ENCODE assay signal across 9 cellular contexts in genomic region chr21:42232176-42232825, GRCh38. TPM values are rescaled to one million over a fixed set of nuclear protein-coding genes. Genes with fewer than 3 reads are reported as not detected.
DNase-seq lines count a peak whose midpoint lies in the region; ATAC-seq lines count a peak whose summit lies in the region.
"Had no signal": no experiment of that assay in that cellular context is flagged by ENCODE, and none has a peak within 500 bp of the region (broad histone marks: within the 10 kb centered on the region; RNA-seq: fewer than 3 reads in every experiment).

No MANE protein-coding gene starts in this region.

- peaks cover 90% of the 10 kb centered on the region for H3K4me1 Mint-ChIP-seq in stimulated activated naive CD8-positive, alpha-beta T cell treated with anti-CD3 and anti-CD28 coated beads, Interleukin-15, Interleukin-2, amounts not matched to agents 100 ng/mL and 50 ng/mL, for 24 hours (ENCODE audit: low read depth)
- peaks cover 96% of the 10 kb centered on the region for H3K4me1 Mint-ChIP-seq in activated CD4-positive, alpha-beta memory T cell treated with anti-CD3 and anti-CD28 coated beads, Interleukin-2, amount 10 ng/mL, durations not matched to agents 7 days and 5 days

- H3K4me3 ChIP-seq in mucosa of rectum (ENCODE audit: low read length in 2 of 2): no peak overlapping the region

- H3K27me3 ChIP-seq in mucosa of rectum (ENCODE audit: control insufficient read depth in 2 of 2, insufficient read depth in 2 of 2, low read length in 2 of 2): no peaks in the 10 kb centered on the region

- POLR2A ChIA-PET in activated CD4-positive, alpha-beta memory T cell treated with anti-CD3 and anti-CD28 coated beads, Interleukin-2, amount 10 ng/mL, durations not matched to agents 7 days and 5 days (lab: Charles Lee): interaction anchor here (1.0 to 8.9 kb wide), 8 partner anchors 8 to 85 kb away, joined by 3 to 246 read pairs (median 10); partner anchors contain the start of gene ABCG1

- peak overlapping the region; percentile 88 to 93 for H3K27ac ChIP-seq in mucosa of rectum (ENCODE audit: low read depth in 2 of 2, low read length in 2 of 2)

- H3K36me3 ChIP-seq in mucosa of rectum (ENCODE audit: control insufficient read depth in 2 of 2, insufficient read depth in 2 of 2, low read length in 2 of 2): peaks cover 0 to 2% of the 10 kb centered on the region in 2 donors

- peak overlapping the region in 1 of 2 donors; percentile 80 for H3K9ac ChIP-seq in mucosa of rectum (ENCODE audit: low read depth in 1 of 2, low read length in 2 of 2)

- H3K9me3 ChIP-seq in mucosa of rectum (ENCODE audit: control insufficient read depth in 2 of 2, low read length in 2 of 2): no peaks in the 10 kb centered on the region

- peak overlapping the region; percentile 39 for H3K4me3 Mint-ChIP-seq in stimulated activated naive CD8-positive, alpha-beta T cell treated with anti-CD3 and anti-CD28 coated beads, Interleukin-15, Interleukin-2, amounts not matched to agents 100 ng/mL and 50 ng/mL, for 24 hours
- peak overlapping the region; percentile 10 for H3K4me3 Mint-ChIP-seq in activated CD4-positive, alpha-beta memory T cell treated with anti-CD3 and anti-CD28 coated beads, Interleukin-2, amount 10 ng/mL, durations not matched to agents 7 days and 5 days

- CTCF ChIA-PET in activated CD4-positive, alpha-beta memory T cell treated with anti-CD3 and anti-CD28 coated beads, Interleukin-2, amount 10 ng/mL, durations not matched to agents 7 days and 5 days (lab: Charles Lee): interaction anchor here (0.9 to 3.6 kb wide), 3 partner anchors 12 to 68 kb away, joined by 3 to 44 read pairs (median 21); partner anchors contain the start of gene ABCG1

- DNase-seq in stimulated activated naive CD8-positive, alpha-beta T cell treated with anti-CD3 and anti-CD28 coated beads, Interleukin-15, Interleukin-2, amounts not matched to agents 100 U/mL and 50 U/mL, for 24 hours: no peak
- peak; percentile 41 for DNase-seq in activated CD4-positive, alpha-beta memory T cell treated with anti-CD3 and anti-CD28 coated beads, Interleukin-2, amount 10 ng/mL, durations not matched to agents 7 days and 5 days
- DNase-seq in NOMO-1 (lab: John Stamatoyannopoulos, UW; ENCODE audit: unreplicated experiment in 2 of 2) (no peak), T1000 (lab: John Stamatoyannopoulos, UW) (no peak), NCI-H2029 (lab: John Stamatoyannopoulos, UW) (no peak), HK-2 (ENCODE audit: unreplicated experiment) (no peak)
- DNase-seq: NCI-H187 had no signal

- peak overlapping the region; percentile 85 for H3K27ac Mint-ChIP-seq in stimulated activated naive CD8-positive, alpha-beta T cell treated with anti-CD3 and anti-CD28 coated beads, Interleukin-15, Interleukin-2, amounts not matched to agents 100 ng/mL and 50 ng/mL, for 24 hours
- peak overlapping the region; percentile 94 for H3K27ac Mint-ChIP-seq in activated CD4-positive, alpha-beta memory T cell treated with anti-CD3 and anti-CD28 coated beads, Interleukin-2, amount 10 ng/mL, durations not matched to agents 7 days and 5 days

- no peaks in the 10 kb centered on the region for H3K27me3 Mint-ChIP-seq in stimulated activated naive CD8-positive, alpha-beta T cell treated with anti-CD3 and anti-CD28 coated beads, Interleukin-15, Interleukin-2, amounts not matched to agents 100 ng/mL and 50 ng/mL, for 24 hours
- H3K27me3 Mint-ChIP-seq in activated CD4-positive, alpha-beta memory T cell treated with anti-CD3 and anti-CD28 coated beads, Interleukin-2, amount 10 ng/mL, durations not matched to agents 7 days and 5 days: no peaks in the 10 kb centered on the region

- H3K9me3 Mint-ChIP-seq in stimulated activated naive CD8-positive, alpha-beta T cell treated with anti-CD3 and anti-CD28 coated beads, Interleukin-15, Interleukin-2, amounts not matched to agents 100 ng/mL and 50 ng/mL, for 24 hours: no peaks in the 10 kb centered on the region
- peaks cover 6% of the 10 kb centered on the region for H3K9me3 Mint-ChIP-seq in activated CD4-positive, alpha-beta memory T cell treated with anti-CD3 and anti-CD28 coated beads, Interleukin-2, amount 10 ng/mL, durations not matched to agents 7 days and 5 days

- H3K4me1 ChIP-seq in mucosa of rectum (ENCODE audit: control insufficient read depth in 2 of 2, insufficient read depth in 2 of 2, low read length in 2 of 2): peaks cover 58 to 75% of the 10 kb centered on the region in 2 donors

- no peak for ATAC-seq in stimulated activated naive CD8-positive, alpha-beta T cell treated with anti-CD3 and anti-CD28 coated beads, Interleukin-15, Interleukin-2, amounts not matched to agents 100 U/mL and 50 U/mL, for 24 hours

- peaks cover 5% of the 10 kb centered on the region for H3K36me3 Mint-ChIP-seq in stimulated activated naive CD8-positive, alpha-beta T cell treated with anti-CD3 and anti-CD28 coated beads, Interleukin-15, Interleukin-2, amounts not matched to agents 100 ng/mL and 50 ng/mL, for 24 hours (ENCODE audit: low read depth)
- peaks cover 19% of the 10 kb centered on the region for H3K36me3 Mint-ChIP-seq in activated CD4-positive, alpha-beta memory T cell treated with anti-CD3 and anti-CD28 coated beads, Interleukin-2, amount 10 ng/mL, durations not matched to agents 7 days and 5 days (ENCODE audit: low read depth)

RNA-seq across cellular contexts. Expression of gene ABCG1, which starts 13.4 kb away (rescaled TPM):
- total RNA-seq in activated CD4-positive, alpha-beta memory T cell treated with anti-CD3 and anti-CD28 coated beads, Interleukin-2, amount 10 ng/mL, durations not matched to agents 7 days and 5 days: 10 to 100 TPM; 23.7 to 25.3 TPM
